ENCODE assay signal across 6 cellular contexts in genomic region chr11:308740-309557, GRCh38. TPM values are rescaled to one million over a fixed set of nuclear protein-coding genes. Genes with fewer than 3 reads are reported as not detected.
DNase-seq lines count a peak whose midpoint lies in the region; ATAC-seq, FAIRE-seq and TF ChIP-seq lines count a peak whose summit lies in the region.
"Not testable (repeated sequence)": the region's sequence is repeated elsewhere in the genome, so short reads cannot be mapped to it uniquely, and the experiment has no call there.

No MANE protein-coding gene starts in this region.

- not testable (repeated sequence) for H3K27me3 ChIP-seq in GM06990 (replicated peaks; ENCODE audit: control insufficient read depth, insufficient read depth, low read length); K562 (ENCODE audit: control insufficient read depth in 2 of 2, insufficient read depth in 2 of 2, low read length in 2 of 2); testis

- H3K27me3 Mint-ChIP-seq in T-helper 1 cell treated with Interleukin-12 subunit alpha and Interleukin-12 subunit beta and Interleukin-4 antibody, amounts not matched to agents 30 μg/mL and 1 μg/mL, for 36 hours (ENCODE audit: low read depth); nephron (ENCODE audit: low read depth): not testable (repeated sequence)

- H3K9me3 ChIP-seq in K562 (replicated peaks; ENCODE audit: control insufficient read depth, insufficient read depth, low read depth, low read length); testis: not testable (repeated sequence)

- H3K27ac ChIP-seq in K562 (ENCODE audit: extremely low read depth, low read depth, low read length) (peak overlapping the region; percentile 67; the same call in 2 of the 3 replicates), testis (peak overlapping the region; percentile 85 to 88)

- peak overlapping the region; percentile 88 for H3K4me3 Mint-ChIP-seq in T-helper 1 cell treated with Interleukin-12 subunit alpha and Interleukin-12 subunit beta and Interleukin-4 antibody, amounts not matched to agents 30 μg/mL and 1 μg/mL, for 36 hours
- peak overlapping the region; percentile 93 to 96 (median 94) for H3K4me3 Mint-ChIP-seq in nephron

- H3K27ac Mint-ChIP-seq in T-helper 1 cell treated with Interleukin-12 subunit alpha and Interleukin-12 subunit beta and Interleukin-4 antibody, amounts not matched to agents 30 μg/mL and 1 μg/mL, for 36 hours, result peak overlapping the region; percentile 83
- peak overlapping the region; percentile 95 to 98 (median 97) for H3K27ac Mint-ChIP-seq in nephron

- peaks cover 20% of the 10 kb centered on the region for H3K36me3 Mint-ChIP-seq in T-helper 1 cell treated with Interleukin-12 subunit alpha and Interleukin-12 subunit beta and Interleukin-4 antibody, amounts not matched to agents 30 μg/mL and 1 μg/mL, for 36 hours (ENCODE audit: low read depth)
- H3K36me3 Mint-ChIP-seq in nephron (ENCODE audit: low read depth), result not testable (repeated sequence)

- not testable (repeated sequence) for TF ChIP-seq POLR2A in K562 (conservative IDR thresholded peaks at IDR 0.05); testis (IDR thresholded peaks at IDR 0.05)

- BruUV-seq in K562 (replicated peaks; lab: Mats Ljungman, UMichigan), result not testable (repeated sequence)

- not testable (repeated sequence) for H3K9me1 ChIP-seq in K562 (ENCODE audit: control insufficient read depth, insufficient read depth, low read length)

- H3K9me3 Mint-ChIP-seq in T-helper 1 cell treated with Interleukin-12 subunit alpha and Interleukin-12 subunit beta and Interleukin-4 antibody, amounts not matched to agents 30 μg/mL and 1 μg/mL, for 36 hours; nephron: not testable (repeated sequence)

- in situ Hi-C loops in K562 (cut with MboI), result not testable (repeated sequence)

- H3K4me2 ChIP-seq in K562 (ENCODE audit: insufficient read depth, low read length), result peak overlapping the region; percentile 74

- H3K79me2 ChIP-seq in K562 (ENCODE audit: control insufficient read depth, insufficient read depth, low read length), result peaks cover 45% of the 10 kb centered on the region

- H3K9ac ChIP-seq in K562 (ENCODE audit: insufficient read depth in 1 of 2, low read depth in 2 of 2, low read length in 2 of 2), result peak overlapping the region; percentile 65 to 89

- H3K4me1 ChIP-seq in K562 (replicated peaks in 1 of 2; ENCODE audit: control insufficient read depth in 2 of 2, insufficient read depth in 2 of 2, low read length in 2 of 2), result peaks cover 38 to 52% of the 10 kb centered on the region in 2 experiments
- H3K4me1 ChIP-seq in testis, result peaks cover 35% of the 10 kb centered on the region

- intact Hi-C loops in K562 (cut with micrococcal nuclease); testis (cut with DNase I; ENCODE audit: low total_unique reads): not testable (repeated sequence)
- intact Hi-C loops in Right ventricle myocardium inferior (cut with DNase I), result loop anchor here (5.0 kb wide), 1 partner anchor 138 kb away; no protein-coding TSS in a partner anchor

- WGBS in K562 (ENCODE audit: insufficient coverage, low coverage, missing lambda C conversion rate), result 34% methylated on average over 17 of the region's 22 CpGs
- 32% methylated on average over 18 to 22 of the region's 22 CpGs for WGBS in testis, 2 donors

- not testable (repeated sequence) for FAIRE-seq in K562 (lab: Jason Lieb, UNC)

- H3K4me1 Mint-ChIP-seq in T-helper 1 cell treated with Interleukin-12 subunit alpha and Interleukin-12 subunit beta and Interleukin-4 antibody, amounts not matched to agents 30 μg/mL and 1 μg/mL, for 36 hours (ENCODE audit: low read depth), result peaks cover 46% of the 10 kb centered on the region
- H3K4me1 Mint-ChIP-seq in nephron, result peaks cover 64% of the 10 kb centered on the region

- POLR2A ChIA-PET in K562 (lab: Yijun Ruan, JAX), result interaction anchor here (1.2 to 1.5 kb wide), 2 partner anchors 9 to 58 kb away, joined by 6 to 9 read pairs; no protein-coding TSS in a partner anchor

- CTCF ChIA-PET in K562 (lab: Yijun Ruan, JAX; ENCODE audit: low intra/inter-chr PET ratio), result not testable (repeated sequence)

- not testable (repeated sequence) for DNase-seq in GM06990 (ENCODE audit: extremely low read depth, insufficient read length); K562 (ENCODE audit: extremely low read depth in 1 of 4, low spot score in 3 of 4); testis
- DNase-seq in Right ventricle myocardium inferior (ENCODE audit: missing footprints), result peak; percentile 45

- H2AFZ ChIP-seq in K562 (ENCODE audit: low read depth, low read length), result not testable (repeated sequence)

- H3K4me3 ChIP-seq in GM06990 (replicated peaks; ENCODE audit: low read depth, low read length) (peak overlapping the region; percentile 55), K562 (peak overlapping the region; percentile 45), testis (peak overlapping the region; percentile 41 to 59)

- ATAC-seq in K562, result peak; percentile 0; the same call in 1 of the 3 replicates
- ATAC-seq in Right ventricle myocardium inferior, result not testable (repeated sequence)

- TF ChIP-seq CTCF in GM06990 (IDR thresholded peaks at IDR 0.05; ENCODE audit: insufficient read depth, low read length, poor library complexity, severe bottlenecking); nephron (IDR thresholded peaks at IDR 0.05; ENCODE audit: unreplicated experiment in 3 of 3); testis (IDR thresholded peaks at IDR 0.05): not testable (repeated sequence)
- 0 out of 6 replicates have a peak, but pooled peaks of 1 of the 3 experiments have one; percentile 2 for TF ChIP-seq CTCF in K562 (IDR thresholded peaks at IDR 0.05 in 2 of 3, conservative IDR thresholded peaks at IDR 0.05 in 1 of 3; ENCODE audit: insufficient read depth in 2 of 3, low read depth in 1 of 3, low read length in 3 of 3)

- H4K20me1 ChIP-seq in K562 (replicated peaks; ENCODE audit: control insufficient read depth, insufficient read depth, low read length), result not testable (repeated sequence)

- H3K36me3 ChIP-seq in GM06990 (ENCODE audit: control insufficient read depth, insufficient read depth, low read length); K562 (ENCODE audit: control insufficient read depth, insufficient read depth, low read length); testis (ENCODE audit: low read depth, missing control alignments): not testable (repeated sequence)

- TF ChIP-seq RAD21 in K562 (CRISPR knock-in tag; conservative IDR thresholded peaks at IDR 0.05 in 1 of 2, IDR thresholded peaks at IDR 0.05 in 1 of 2), result not testable (repeated sequence)

- not testable (repeated sequence) for TF ChIP-seq EP300 in K562 (IDR thresholded peaks at IDR 0.05; ENCODE audit: low read length)

RNA-seq across cellular contexts. Expression of gene IFITM2, which starts 1.3 kb away (rescaled TPM):
- total RNA-seq in K562 (2011; cell fraction: chromatin; rRNA removed; ENCODE audit: low replicate concordance), result 6.5 and 20.8 TPM in 2 replicates
- total RNA-seq in K562 (2011; cell fraction: nucleolus; rRNA removed), result 47.0 and 138 TPM in 2 replicates
- 31.5 and 44.9 TPM in 2 replicates for total RNA-seq in K562 (2011; cell fraction: nucleoplasm; rRNA removed)
- total RNA-seq in K562 (2014; rRNA removed) (52.8 and 187 TPM in 2 replicates), K562 (2014; rRNA removed; fragmentation: Illumina TruSeq; extraction: Trizol) (137 and 145 TPM in 2 replicates), K562 (2015; rRNA removed; fragmentation: Illumina TruSeq; extraction: Trizol) (290 and 356 TPM in 2 replicates), K562 (2021) (693 and 698 TPM in 2 replicates), Right ventricle myocardium inferior (253 TPM), testis (100 to 1,000 TPM; 119 to 169 TPM)
- polyA plus RNA-seq in K562 (2011; rRNA removed) (205 and 655 TPM in 2 replicates), K562 (2014; fragmentation: Illumina TruSeq; extraction: Trizol) (472 and 547 TPM in 2 replicates), K562 (2014; fragmentation: Nextera tagmentation; extraction: Ambion mirVana) (1,000 to 10,000 TPM; 3,629 to 4,872 TPM), K562 (2014; rRNA removed) (255 and 328 TPM in 2 replicates), testis (ENCODE audit: insufficient read depth, low read depth, low replicate concordance) (283 TPM)
- polyA plus RNA-seq in K562 (2011; cell fraction: cytosol; rRNA removed), result 600 and 1,150 TPM in 2 replicates
- 59.9 and 198 TPM in 2 replicates for polyA plus RNA-seq in K562 (2011; cell fraction: nucleus; rRNA removed)
- polyA plus RNA-seq in K562 (2012), result 488 and 506 TPM in 2 replicates
- polyA minus RNA-seq in K562 (2011; rRNA and poly(A)+ RNA removed), result 69.9 and 190 TPM in 2 replicates
- 143 and 401 TPM in 2 replicates for polyA minus RNA-seq in K562 (2011; cell fraction: cytosol; rRNA and poly(A)+ RNA removed)
- polyA minus RNA-seq in K562 (2011; cell fraction: nucleus; rRNA and poly(A)+ RNA removed), result 14.8 and 71.3 TPM in 2 replicates

RNA-seq across cellular contexts. Expression of gene IFITM1, which starts 4.9 kb away (rescaled TPM):
- total RNA-seq in K562 (2011; cell fraction: chromatin; rRNA removed; ENCODE audit: low replicate concordance), result 394 and 929 TPM in 2 replicates
- total RNA-seq in K562 (2011; cell fraction: nucleolus; rRNA removed), result 1,445 and 1,483 TPM in 2 replicates
- total RNA-seq in K562 (2011; cell fraction: nucleoplasm; rRNA removed), result 1,061 and 1,262 TPM in 2 replicates
- total RNA-seq in K562 (2014; rRNA removed) (793 and 818 TPM in 2 replicates), K562 (2014; rRNA removed; fragmentation: Illumina TruSeq; extraction: Trizol) (572 and 787 TPM in 2 replicates), K562 (2015; rRNA removed; fragmentation: Illumina TruSeq; extraction: Trizol) (979 and 985 TPM in 2 replicates), K562 (2021) (691 and 717 TPM in 2 replicates), Right ventricle myocardium inferior (125 TPM), testis (10 to 100 TPM; 63.1 to 93.3 TPM)
- polyA plus RNA-seq in K562 (2011; rRNA removed) (900 and 1,311 TPM in 2 replicates), K562 (2014; fragmentation: Illumina TruSeq; extraction: Trizol) (1,966 and 1,984 TPM in 2 replicates), K562 (2014; fragmentation: Nextera tagmentation; extraction: Ambion mirVana) (1,000 to 10,000 TPM; 4,252 to 5,579 TPM), K562 (2014; rRNA removed) (974 and 999 TPM in 2 replicates), testis (ENCODE audit: insufficient read depth, low read depth, low replicate concordance) (146 TPM)
- 2,724 and 2,737 TPM in 2 replicates for polyA plus RNA-seq in K562 (2011; cell fraction: cytosol; rRNA removed)
- polyA plus RNA-seq in K562 (2011; cell fraction: nucleus; rRNA removed), result 780 and 1,049 TPM in 2 replicates
- 1,084 and 1,212 TPM in 2 replicates for polyA plus RNA-seq in K562 (2012)
- 752 and 801 TPM in 2 replicates for polyA minus RNA-seq in K562 (2011; rRNA and poly(A)+ RNA removed)
- 577 and 662 TPM in 2 replicates for polyA minus RNA-seq in K562 (2011; cell fraction: cytosol; rRNA and poly(A)+ RNA removed)
- polyA minus RNA-seq in K562 (2011; cell fraction: nucleus; rRNA and poly(A)+ RNA removed), result 139 and 266 TPM in 2 replicates

RNA-seq across cellular contexts. Expression of gene IFITM5, which starts 9.6 kb away (rescaled TPM):
- total RNA-seq in K562 (2011; cell fraction: chromatin; rRNA removed; ENCODE audit: low replicate concordance), result not detected in 2 replicates
- total RNA-seq in K562 (2011; cell fraction: nucleolus; rRNA removed), result not detected in 2 replicates
- total RNA-seq in K562 (2011; cell fraction: nucleoplasm; rRNA removed), result not detected in 2 replicates
- total RNA-seq in K562 (2014; rRNA removed), result not detected in 2 replicates
- not detected in 2 replicates for total RNA-seq in K562 (2014; rRNA removed; fragmentation: Illumina TruSeq; extraction: Trizol)
- not detected in 2 replicates for total RNA-seq in K562 (2015; rRNA removed; fragmentation: Illumina TruSeq; extraction: Trizol)
- total RNA-seq in K562 (2021), result not detected in 2 replicates
- polyA plus RNA-seq in K562 (2011; rRNA removed), result not detected in 2 replicates
- polyA plus RNA-seq in K562 (2011; cell fraction: cytosol; rRNA removed), result not detected in 2 replicates
- polyA plus RNA-seq in K562 (2011; cell fraction: nucleus; rRNA removed), result not detected in 2 replicates
- not detected in 2 replicates for polyA plus RNA-seq in K562 (2012)
- not detected in 2 replicates for polyA plus RNA-seq in K562 (2014; fragmentation: Illumina TruSeq; extraction: Trizol)
- polyA plus RNA-seq in K562 (2014; fragmentation: Nextera tagmentation; extraction: Ambion mirVana), result not detected
- 0.19 TPM in 1 of 2 replicates, not detected in the other for polyA plus RNA-seq in K562 (2014; rRNA removed)
- not detected in 2 replicates for polyA minus RNA-seq in K562 (2011; rRNA and poly(A)+ RNA removed)
- polyA minus RNA-seq in K562 (2011; cell fraction: cytosol; rRNA and poly(A)+ RNA removed), result not detected in 2 replicates
- not detected in 2 replicates for polyA minus RNA-seq in K562 (2011; cell fraction: nucleus; rRNA and poly(A)+ RNA removed)
- not detected for total RNA-seq in Right ventricle myocardium inferior
- not detected for total RNA-seq in testis
- not detected for polyA plus RNA-seq in testis (ENCODE audit: insufficient read depth, low read depth, low replicate concordance)

RNA-seq across cellular contexts. Expression of gene IFITM3, which starts 11.7 kb away (rescaled TPM):
- total RNA-seq in K562 (2011; cell fraction: chromatin; rRNA removed; ENCODE audit: low replicate concordance), result 6.0 and 26.3 TPM in 2 replicates
- 38.8 and 53.5 TPM in 2 replicates for total RNA-seq in K562 (2011; cell fraction: nucleolus; rRNA removed)
- 31.1 and 36.4 TPM in 2 replicates for total RNA-seq in K562 (2011; cell fraction: nucleoplasm; rRNA removed)
- 49.6 and 70.6 TPM in 2 replicates for total RNA-seq in K562 (2014; rRNA removed)
- 41.0 and 51.5 TPM in 2 replicates for total RNA-seq in K562 (2014; rRNA removed; fragmentation: Illumina TruSeq; extraction: Trizol)
- total RNA-seq in K562 (2015; rRNA removed; fragmentation: Illumina TruSeq; extraction: Trizol), result 155 and 161 TPM in 2 replicates
- 163 and 164 TPM in 2 replicates for total RNA-seq in K562 (2021)
- 22.7 and 77.6 TPM in 2 replicates for polyA plus RNA-seq in K562 (2011; rRNA removed)
- polyA plus RNA-seq in K562 (2011; cell fraction: cytosol; rRNA removed), result 128 TPM in 2 replicates
- polyA plus RNA-seq in K562 (2011; cell fraction: nucleus; rRNA removed), result 28.0 and 34.2 TPM in 2 replicates
- 478 and 481 TPM in 2 replicates for polyA plus RNA-seq in K562 (2012)
- polyA plus RNA-seq in K562 (2014; fragmentation: Illumina TruSeq; extraction: Trizol), result 242 and 297 TPM in 2 replicates
- polyA plus RNA-seq in K562 (2014; fragmentation: Nextera tagmentation; extraction: Ambion mirVana), result 100 to 1,000 TPM; 452 to 461 TPM
- polyA plus RNA-seq in K562 (2014; rRNA removed), result 77.7 and 150 TPM in 2 replicates
- polyA minus RNA-seq in K562 (2011; rRNA and poly(A)+ RNA removed), result 19.8 and 26.3 TPM in 2 replicates
- 49.6 and 95.7 TPM in 2 replicates for polyA minus RNA-seq in K562 (2011; cell fraction: cytosol; rRNA and poly(A)+ RNA removed)
- polyA minus RNA-seq in K562 (2011; cell fraction: nucleus; rRNA and poly(A)+ RNA removed), result 6.9 and 19.4 TPM in 2 replicates
- 401 TPM for total RNA-seq in Right ventricle myocardium inferior
- 100 to 1,000 TPM; 256 to 459 TPM for total RNA-seq in testis
- polyA plus RNA-seq in testis (ENCODE audit: insufficient read depth, low read depth, low replicate concordance), result 717 TPM

RNA-seq across cellular contexts. Expression of gene PGGHG, which starts 20.0 kb away (rescaled TPM):
- total RNA-seq in K562 (2011; cell fraction: chromatin; rRNA removed; ENCODE audit: low replicate concordance), result 121 and 331 TPM in 2 replicates
- 233 and 250 TPM in 2 replicates for total RNA-seq in K562 (2011; cell fraction: nucleolus; rRNA removed)
- total RNA-seq in K562 (2011; cell fraction: nucleoplasm; rRNA removed), result 139 and 152 TPM in 2 replicates
- total RNA-seq in K562 (2014; rRNA removed), result 25.7 and 34.3 TPM in 2 replicates
- total RNA-seq in K562 (2014; rRNA removed; fragmentation: Illumina TruSeq; extraction: Trizol), result 3.3 and 5.1 TPM in 2 replicates
- total RNA-seq in K562 (2015; rRNA removed; fragmentation: Illumina TruSeq; extraction: Trizol), result 13.8 and 15.2 TPM in 2 replicates
- 55.9 and 73.1 TPM in 2 replicates for total RNA-seq in K562 (2021)
- polyA plus RNA-seq in K562 (2011; rRNA removed), result 18.1 and 48.0 TPM in 2 replicates
- 11.1 and 18.3 TPM in 2 replicates for polyA plus RNA-seq in K562 (2011; cell fraction: cytosol; rRNA removed)
- 636 and 650 TPM in 2 replicates for polyA plus RNA-seq in K562 (2011; cell fraction: nucleus; rRNA removed)
- polyA plus RNA-seq in K562 (2012), result 54.9 and 131 TPM in 2 replicates
- 18.3 and 23.2 TPM in 2 replicates for polyA plus RNA-seq in K562 (2014; fragmentation: Illumina TruSeq; extraction: Trizol)
- under 1 TPM; 0.38 to 0.84 TPM for polyA plus RNA-seq in K562 (2014; fragmentation: Nextera tagmentation; extraction: Ambion mirVana)
- 74.2 and 85.1 TPM in 2 replicates for polyA plus RNA-seq in K562 (2014; rRNA removed)
- polyA minus RNA-seq in K562 (2011; rRNA and poly(A)+ RNA removed), result 2.3 TPM in 2 replicates
- 4.9 and 8.6 TPM in 2 replicates for polyA minus RNA-seq in K562 (2011; cell fraction: cytosol; rRNA and poly(A)+ RNA removed)
- 43.4 and 50.0 TPM in 2 replicates for polyA minus RNA-seq in K562 (2011; cell fraction: nucleus; rRNA and poly(A)+ RNA removed)
- total RNA-seq in Right ventricle myocardium inferior, result 10.0 TPM
- total RNA-seq in testis, result 10 to 100 TPM; 26.5 to 32.5 TPM
- polyA plus RNA-seq in testis (ENCODE audit: insufficient read depth, low read depth, low replicate concordance), result 8.2 TPM
